In genomic region chr16:56294599-56294998, GRCh38 we compare ENCODE assay signal across 13 cellular contexts.
DNase-seq lines count a peak whose midpoint lies in the region; TF ChIP-seq lines count a peak whose summit lies in the region.
"Had no signal": no experiment of that assay in that cellular context is flagged by ENCODE, and none has a peak within 500 bp of the region (broad histone marks: within the 10 kb centered on the region; RNA-seq: fewer than 3 reads in every experiment).

No MANE protein-coding gene starts in this region.

- TF ChIP-seq CTCF in AG04450 (IDR thresholded peaks at IDR 0.05; ENCODE audit: low read depth, low read length) (no peak), epithelial cell of esophagus (IDR thresholded peaks at IDR 0.05; ENCODE audit: insufficient read depth, low read depth, low read length, missing control alignments) (no peak), progenitor cell of endocrine pancreas (IDR thresholded peaks at IDR 0.05; ENCODE audit: unreplicated experiment) (no peak), prostate gland (IDR thresholded peaks at IDR 0.05) (no peak)

- no peak overlapping the region for H3K27ac Mint-ChIP-seq in progenitor cell of endocrine pancreas

- H3K36me3 ChIP-seq in muscle layer of duodenum (ENCODE audit: control insufficient read depth in 1 of 2, insufficient read depth in 2 of 2, low read length in 2 of 2) (no peaks in the 10 kb centered on the region), prostate gland (no peaks in the 10 kb centered on the region)
- H3K36me3 ChIP-seq: uterus, WERI-Rb-1 had no signal

- TF ChIP-seq POLR2A in prostate gland (IDR thresholded peaks at IDR 0.05) = no peak

- peak; percentile 45 for DNase-seq in AG04450 (ENCODE audit: low read depth, low spot score)
- peak; percentile 90 for DNase-seq in M059J (ENCODE audit: low read depth)
- DNase-seq in epithelial cell of esophagus (ENCODE audit: low read depth) = peak; percentile 40
- no peak for DNase-seq in progenitor cell of endocrine pancreas (ENCODE audit: low spot score, unreplicated experiment)
- DNase-seq in prostate gland (ENCODE audit: low spot score) = no peak
- no peak for DNase-seq in GOT3 (lab: John Stamatoyannopoulos, UW)
- no peak for DNase-seq in NCI-H187 (lab: John Stamatoyannopoulos, UW)
- DNase-seq: NCI-H524, SHP77, uterus, WERI-Rb-1 had no signal

- H3K9me3 ChIP-seq in AG04450 (ENCODE audit: control insufficient read depth, insufficient read depth, low read length) (no peaks in the 10 kb centered on the region), muscle layer of duodenum (ENCODE audit: control insufficient read depth in 1 of 2, low read length in 2 of 2) (no peaks in the 10 kb centered on the region), prostate gland (no peaks in the 10 kb centered on the region)
- H3K9me3 ChIP-seq: uterus had no signal

- no peaks in the 10 kb centered on the region for H3K36me3 Mint-ChIP-seq in progenitor cell of endocrine pancreas (ENCODE audit: insufficient read depth)

- 30% methylated on average over 2 of the region's 2 CpGs for WGBS in prostate gland

- CTCF ChIA-PET in AG04450 (lab: Charles Lee) = interaction anchor here (0.6 to 2.3 kb wide), 5 partner anchors 11 to 62 kb away, joined by 3 to 11 read pairs (median 4); no protein-coding TSS in a partner anchor

- H3K27me3 Mint-ChIP-seq in progenitor cell of endocrine pancreas = peaks cover 3% of the 10 kb centered on the region

- peaks cover 5% of the 10 kb centered on the region for H3K4me1 Mint-ChIP-seq in progenitor cell of endocrine pancreas (ENCODE audit: low read depth)

- H3K4me1 ChIP-seq in muscle layer of duodenum (ENCODE audit: control insufficient read depth in 1 of 2, insufficient read depth in 2 of 2, low read length in 2 of 2) (peaks cover 12 to 31% of the 10 kb centered on the region in 2 donors), prostate gland (replicated peaks) (no peaks in the 10 kb centered on the region)
- H3K4me1 ChIP-seq: uterus had no signal

- peaks cover 1% of the 10 kb centered on the region for H3K27me3 ChIP-seq in AG04450 (ENCODE audit: control insufficient read depth, insufficient read depth, low read length)
- no peaks in the 10 kb centered on the region for H3K27me3 ChIP-seq in muscle layer of duodenum (ENCODE audit: low read depth, low read length)
- no peaks in the 10 kb centered on the region for H3K27me3 ChIP-seq in prostate gland (replicated peaks; ENCODE audit: insufficient read depth)
- H3K27me3 ChIP-seq: uterus had no signal

- H3K4me3 ChIP-seq in AG04450 (ENCODE audit: low read depth, low read length) (no peak overlapping the region), epithelial cell of esophagus (ENCODE audit: low read length) (no peak overlapping the region), muscle layer of duodenum (ENCODE audit: low read depth in 1 of 2, low read length in 2 of 2) (no peak overlapping the region), prostate gland (no peak overlapping the region)
- H3K4me3 ChIP-seq: smooth muscle cell, uterus had no signal

- no peaks in the 10 kb centered on the region for H3K9me3 Mint-ChIP-seq in progenitor cell of endocrine pancreas (ENCODE audit: low read depth)

- H3K27ac ChIP-seq in AG04450 (ENCODE audit: low read depth, low read length) (no peak overlapping the region), muscle layer of duodenum (ENCODE audit: low read length) (peak overlapping the region; percentile 24), prostate gland (no peak overlapping the region)
- H3K27ac ChIP-seq: WERI-Rb-1 had no signal

- H3K4me3 Mint-ChIP-seq in progenitor cell of endocrine pancreas (ENCODE audit: low read depth) = no peak overlapping the region

- intact Hi-C loops in prostate gland (cut with DNase I) = no loop called here

- POLR2A ChIA-PET in AG04450 (lab: Yijun Ruan, JAX) = interaction anchor here (0.6 to 0.9 kb wide), 2 partner anchors 14 to 24 kb away, joined by 3 read pairs; no protein-coding TSS in a partner anchor

Comparison
In these comparisons a context has a peak if more than half of its experiments do, and no peak if none do; other contexts are left out.
1. DNase-seq: peak in AG04450 (single experiment), M059J (single experiment) and epithelial cell of esophagus (single experiment); none in progenitor cell of endocrine pancreas (single experiment), prostate gland (single experiment), GOT3 (single experiment) and NCI-H187 (0 of 2).